In the genomic region with DNA sequence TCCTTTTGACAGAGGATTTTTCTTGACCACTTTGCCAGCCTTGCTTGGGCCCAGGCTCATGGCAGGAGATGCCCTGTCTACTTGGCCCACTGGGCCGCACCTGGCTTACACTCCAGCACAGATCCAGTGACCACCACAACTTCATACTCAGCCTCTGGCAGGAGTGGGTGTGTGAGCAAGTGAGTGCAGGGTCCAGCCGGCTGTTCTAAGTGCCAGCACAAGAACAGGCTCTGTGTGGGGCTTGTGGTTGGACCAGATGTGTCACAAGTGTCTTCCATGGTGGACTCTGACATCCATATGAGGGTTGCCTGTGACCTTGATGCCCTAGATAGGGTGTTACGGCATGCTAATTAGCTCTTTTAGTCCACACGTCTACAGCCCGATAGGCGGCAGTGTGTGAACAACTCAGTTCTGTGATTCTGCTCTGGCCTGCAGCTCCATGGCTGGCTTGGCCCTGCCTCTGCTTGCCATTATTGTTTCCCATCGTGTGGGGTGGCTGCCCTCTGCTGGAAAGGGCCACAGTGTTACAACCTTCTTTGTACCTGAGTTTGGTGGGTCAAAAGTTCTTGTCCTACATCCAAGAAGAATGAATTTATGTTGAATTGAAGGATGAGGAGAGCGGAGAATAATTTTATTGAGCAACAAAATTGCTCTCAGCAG, we compare ENCODE assay signal across 8 cellular contexts.
DNase-seq lines count a peak whose midpoint lies in the region; ATAC-seq and TF ChIP-seq lines count a peak whose summit lies in the region.

No MANE protein-coding gene starts in this region.

- peaks cover 8% of the 10 kb centered on the region for H3K27me3 Mint-ChIP-seq in osteocyte (ENCODE audit: unreplicated experiment)

- no TSS peak for BruUV-seq in OCI-LY7 (replicated peaks; lab: Mats Ljungman, UMichigan)

- peaks cover 4% of the 10 kb centered on the region for H3K9me3 Mint-ChIP-seq in osteocyte (ENCODE audit: unreplicated experiment)

- peak; percentile 94 for ATAC-seq in GM19467 (IDR thresholded peaks at IDR 0.05; ENCODE audit: unreplicated experiment)
- peak; percentile 78 for ATAC-seq in HG03354 (IDR thresholded peaks at IDR 0.05; ENCODE audit: poor library complexity, severe bottlenecking, unreplicated experiment)

- CTCF ChIA-PET in OCI-LY7 (lab: Charles Lee; ENCODE audit: unreplicated experiment): no interaction called here

- H3K36me3 Mint-ChIP-seq in osteocyte (ENCODE audit: unreplicated experiment): no peaks in the 10 kb centered on the region

- POLR2A ChIA-PET in OCI-LY7 (lab: Charles Lee): interaction anchor here (0.5 kb wide), 1 partner anchor 618 kb away, joined by 3 read pairs; no protein-coding TSS in a partner anchor

- H3K27ac Mint-ChIP-seq in osteocyte (ENCODE audit: unreplicated experiment): no peak overlapping the region

- no peaks in the 10 kb centered on the region for H3K79me2 ChIP-seq in OCI-LY7 (ENCODE audit: insufficient read depth, low read depth, low read length)

- intact Hi-C loops in OCI-LY7 (cut with micrococcal nuclease; ENCODE audit: unreplicated experiment) (loop anchor here (5.0 to 10.0 kb wide), 3 partner anchors 819 to 1296 kb away; a partner anchor contains a TSS), dorsolateral prefrontal cortex (cut with DNase I) (no loop called here)

- H4K20me1 ChIP-seq in OCI-LY7 (ENCODE audit: insufficient read depth, low read length): no peaks in the 10 kb centered on the region

- no peaks in the 10 kb centered on the region for H3K9me3 ChIP-seq in OCI-LY7 (ENCODE audit: low read length)

- no peak overlapping the region for H3K4me2 ChIP-seq in OCI-LY7 (ENCODE audit: low read length)

- H2AFZ ChIP-seq in OCI-LY7 (ENCODE audit: low read length): no peak overlapping the region

- H3K36me3 ChIP-seq in OCI-LY7 (ENCODE audit: insufficient read depth, low read length): no peaks in the 10 kb centered on the region

- peak; percentile 70 for TF ChIP-seq CTCF in OCI-LY7 (conservative IDR thresholded peaks at IDR 0.05; ENCODE audit: low read length)
- TF ChIP-seq CTCF in dorsolateral prefrontal cortex (IDR thresholded peaks at IDR 0.05 in 54 of 56, conservative IDR thresholded peaks at IDR 0.05 in 2 of 56; ENCODE audit: low read depth in 1 of 56, partially characterized antibody in 56 of 56): peak in 52 of 56 donors; percentile 15 to 69 (median 46)
- peak; percentile 32 for TF ChIP-seq CTCF in osteocyte (IDR thresholded peaks at IDR 0.05)

- H3K4me3 Mint-ChIP-seq in osteocyte (ENCODE audit: unreplicated experiment): no peak overlapping the region

- H3K9me2 ChIP-seq in OCI-LY7 (ENCODE audit: insufficient read depth, low read length): no peaks in the 10 kb centered on the region

- peaks cover 16% of the 10 kb centered on the region for H3K4me1 Mint-ChIP-seq in osteocyte (ENCODE audit: unreplicated experiment)

- no peaks in the 10 kb centered on the region for H3K4me1 ChIP-seq in OCI-LY7 (ENCODE audit: insufficient read depth, low read length, poor library complexity, severe bottlenecking)

- no peak overlapping the region for H3K27ac ChIP-seq in OCI-LY7 (ENCODE audit: low read depth, low read length, poor library complexity, severe bottlenecking)
- H3K27ac ChIP-seq in dorsolateral prefrontal cortex: no peak overlapping the region

- H3K4me3 ChIP-seq in OCI-LY7 (ENCODE audit: low read depth, low read length, poor library complexity, severe bottlenecking) (no peak overlapping the region), dorsolateral prefrontal cortex (no peak overlapping the region)

- DNase-seq in NCI-H2029 (lab: John Stamatoyannopoulos, UW): peak; percentile 19
- DNase-seq in NCI-H2029 treated with DMSO at 0.1 percent for 48 hours (lab: John Stamatoyannopoulos, UW): no peak
- peak; percentile 55 for DNase-seq in OCI-LY7 (ENCODE audit: low spot score)
- DNase-seq in dorsolateral prefrontal cortex: peak in 6 of 10 donors; percentile 48 to 58 (median 54)
- DNase-seq in osteocyte (ENCODE audit: extremely low spot score, unreplicated experiment): no peak
- no peak for DNase-seq in DMS79 treated with DMSO at 0.1 percent for 48 hours (lab: John Stamatoyannopoulos, UW)

- H3K27me3 ChIP-seq in dorsolateral prefrontal cortex: no peaks in the 10 kb centered on the region

Comparison
In these comparisons a context has a peak if more than half of its experiments do, and no peak if none do; other contexts are left out.
1. DNase-seq: peak in NCI-H2029 (single experiment), OCI-LY7 (single experiment) and dorsolateral prefrontal cortex (6 of 10); none in NCI-H2029 treated with DMSO at 0.1 percent for 48 hours (single experiment), osteocyte (single experiment) and DMS79 treated with DMSO at 0.1 percent for 48 hours (single experiment).
2. Peak in every context shown above with its lines, with median percentiles within 50 percentile points of each other: CTCF ChIP-seq.